1 cellular context compared by ENCODE assay signal in genomic region chr6:90466191-90466940, GRCh38.
TF ChIP-seq lines count a peak whose summit lies in the region.

No MANE protein-coding gene starts in this region.

TF ChIP-seq in K562, 482 proteins besides CTCF, POLR2A, EP300 and RAD21 (continued from another document and continues in another):
- TF ChIP-seq NFATC3 (IDR thresholded peaks at IDR 0.05) (no peak), ZNF354B (CRISPR knock-in tag; IDR thresholded peaks at IDR 0.05) (no peak), CEBPG (CRISPR knock-in tag; IDR thresholded peaks at IDR 0.05) (peak; percentile 65; the same call in 1 of the 2 replicates), CEBPG (tag; conservative IDR thresholded peaks at IDR 0.05 in 1 of 2, IDR thresholded peaks at IDR 0.05 in 1 of 2) (no peak), ZNF695 (CRISPR knock-in tag; IDR thresholded peaks at IDR 0.05) (no peak), PRDM10 (IDR thresholded peaks at IDR 0.05; ENCODE audit: partially characterized antibody) (peak; percentile 18), ZNF384 (IDR thresholded peaks at IDR 0.05; ENCODE audit: low read depth, low read length) (peak; percentile 77), ZNF24 (IDR thresholded peaks at IDR 0.05) (0 out of 2 replicates have a peak, but pooled peaks have one; percentile 24), SMARCE1 (IDR thresholded peaks at IDR 0.05) (peak; percentile 84), RBM39 (optimal IDR thresholded peaks at IDR 0.05; ENCODE audit: low read depth, low read length) (peak; percentile 38), PKNOX1 (IDR thresholded peaks at IDR 0.05) (peak; percentile 67), POLR2AphosphoS5 (IDR thresholded peaks at IDR 0.05; ENCODE audit: control insufficient read depth, insufficient read depth, low read depth, low read length) (peak; percentile 56; the same call in 1 of the 2 replicates), HNRNPK (IDR thresholded peaks at IDR 0.05; ENCODE audit: low read depth, low read length, poor library complexity, severe bottlenecking) (no peak), CBFA2T2 (conservative IDR thresholded peaks at IDR 0.05) (peak; percentile 34; the same call in 1 of the 2 replicates), YY1 (IDR thresholded peaks at IDR 0.05; ENCODE audit: borderline replicate concordance in 1 of 3, control insufficient read depth in 1 of 3, extremely low read depth in 1 of 3, insufficient read depth in 3 of 3, insufficient read length in 1 of 3, insufficient replicate concordance in 2 of 3, low read depth in 1 of 3, low read length in 2 of 3) (peak in 1 of 3 experiments; percentile 76), FOXJ3 (CRISPR knock-in tag; IDR thresholded peaks at IDR 0.05) (no peak), NFRKB (IDR thresholded peaks at IDR 0.05; ENCODE audit: low read depth) (peak; percentile 75), EP400 (IDR thresholded peaks at IDR 0.05) (peak; percentile 45; the same call in 1 of the 2 replicates), PREB (CRISPR knock-in tag; IDR thresholded peaks at IDR 0.05) (no peak), ARID1B (IDR thresholded peaks at IDR 0.05) (peak; percentile 81), HMBOX1 (IDR thresholded peaks at IDR 0.05) (peak; percentile 97), RCOR1 (IDR thresholded peaks at IDR 0.05; ENCODE audit: borderline replicate concordance in 1 of 2, low read depth in 2 of 2, low read length in 2 of 2) (0 out of 4 replicates have a peak, but pooled peaks of 1 of the 2 experiments have one; percentile 12), SMARCC2 (IDR thresholded peaks at IDR 0.05; ENCODE audit: low read depth) (peak; percentile 71; the same call in 1 of the 2 replicates), DIDO1 (tag; IDR thresholded peaks at IDR 0.05; ENCODE audit: low read depth) (no peak), MTA2 (IDR thresholded peaks at IDR 0.05; ENCODE audit: low read depth) (0 out of 2 replicates have a peak, but pooled peaks have one; percentile 8), FOS (IDR thresholded peaks at IDR 0.05; ENCODE audit: extremely low read depth, insufficient read length) (peak; percentile 9), AFF4 (CRISPR knock-in tag; IDR thresholded peaks at IDR 0.05) (peak; percentile 57; the same call in 1 of the 2 replicates), FOXA1 (IDR thresholded peaks at IDR 0.05; ENCODE audit: borderline replicate concordance) (no peak), MNT (conservative IDR thresholded peaks at IDR 0.05) (peak in 1 of 2 experiments; percentile 49; a peak in 1 of 4 replicates), CREM (IDR thresholded peaks at IDR 0.05; ENCODE audit: low read depth) (peak; percentile 50; the same call in 1 of the 2 replicates), MAFG (tag; conservative IDR thresholded peaks at IDR 0.05) (no peak), LCOR (CRISPR knock-in tag; IDR thresholded peaks at IDR 0.05) (0 out of 2 replicates have a peak, but pooled peaks have one; percentile 57), PTRF (tag; IDR thresholded peaks at IDR 0.05) (0 out of 2 replicates have a peak, but pooled peaks have one; percentile 21), ZNF175 (CRISPR knock-in tag; IDR thresholded peaks at IDR 0.05; ENCODE audit: low read depth) (peak; percentile 67), TAL1 (IDR thresholded peaks at IDR 0.05) (peak; percentile 26), HMGN3 (IDR thresholded peaks at IDR 0.05; ENCODE audit: borderline replicate concordance, extremely low read depth, insufficient read length, low read depth, low read length) (no peak), MEIS2 (IDR thresholded peaks at IDR 0.05; ENCODE audit: partially characterized antibody) (peak; percentile 36), HMG20A (CRISPR knock-in tag; conservative IDR thresholded peaks at IDR 0.05) (no peak), C11orf30 (IDR thresholded peaks at IDR 0.05; ENCODE audit: low read depth) (peak; percentile 19; the same call in 1 of the 2 replicates), IRF1 (CRISPR knock-in tag; IDR thresholded peaks at IDR 0.05; ENCODE audit: borderline replicate concordance) (no peak), RBFOX2 (IDR thresholded peaks at IDR 0.05; ENCODE audit: low read depth, low read length) (0 out of 2 replicates have a peak, but pooled peaks have one; percentile 28), SMARCA4 (IDR thresholded peaks at IDR 0.05) (peak; percentile 88), ZNF589 (CRISPR knock-in tag; IDR thresholded peaks at IDR 0.05; ENCODE audit: low read depth) (0 out of 2 replicates have a peak, but pooled peaks have one; percentile 56), AFF1 (IDR thresholded peaks at IDR 0.05; ENCODE audit: low read depth in 1 of 2, partially characterized antibody in 2 of 2) (peak; percentile 20 to 47), ZNF668 (CRISPR knock-in tag; IDR thresholded peaks at IDR 0.05) (no peak), ZNF316 (IDR thresholded peaks at IDR 0.05) (no peak; the same call in 1 of the 2 replicates), SRSF1 (IDR thresholded peaks at IDR 0.05; ENCODE audit: low read depth, low read length) (no peak), RBM34 (IDR thresholded peaks at IDR 0.05; ENCODE audit: borderline replicate concordance, insufficient read depth, low read length) (no peak), JUND (IDR thresholded peaks at IDR 0.05; ENCODE audit: borderline replicate concordance, low read depth, low read length) (peak; percentile 64; the same call in 1 of the 2 replicates), JUND (tag; IDR thresholded peaks at IDR 0.05; ENCODE audit: borderline replicate concordance, low read depth, low read length) (peak; percentile 76; the same call in 1 of the 3 replicates)
